Comparison of ENCODE assay signal across 1 cellular context in genomic region chr3:150376001-150376848, GRCh38.
TF ChIP-seq lines count a peak whose summit lies in the region.

No MANE protein-coding gene starts in this region.

TF ChIP-seq in K562, 482 proteins besides CTCF, POLR2A, EP300 and RAD21 (continued from another document and continues in another):
- TF ChIP-seq ELF2 (CRISPR knock-in tag; IDR thresholded peaks at IDR 0.05) (no peak), CHCHD3 (CRISPR knock-in tag; IDR thresholded peaks at IDR 0.05) (no peak), POLR2H (tag; IDR thresholded peaks at IDR 0.05; ENCODE audit: low read depth) (peak; percentile 63; the same call in 1 of the 2 replicates), CBX2 (IDR thresholded peaks at IDR 0.05; ENCODE audit: insufficient read depth, low read length, poor library complexity, severe bottlenecking) (no peak), ZNF174 (CRISPR knock-in tag; IDR thresholded peaks at IDR 0.05) (no peak), SIX5 (IDR thresholded peaks at IDR 0.05; ENCODE audit: borderline replicate concordance in 1 of 2, insufficient read depth in 1 of 2, low read depth in 1 of 2, low read length in 2 of 2) (no peak), SOX6 (IDR thresholded peaks at IDR 0.05) (peak; percentile 68), ZNF143 (CRISPR knock-in tag; IDR thresholded peaks at IDR 0.05) (no peak), CBFB (CRISPR knock-in tag; IDR thresholded peaks at IDR 0.05) (no peak), ZNF561 (CRISPR knock-in tag; conservative IDR thresholded peaks at IDR 0.05) (no peak), ZNF431 (CRISPR knock-in tag; IDR thresholded peaks at IDR 0.05) (no peak), ELF4 (CRISPR knock-in tag; IDR thresholded peaks at IDR 0.05) (no peak), RERE (CRISPR knock-in tag; IDR thresholded peaks at IDR 0.05; ENCODE audit: borderline replicate concordance) (no peak), ZNF740 (CRISPR knock-in tag; IDR thresholded peaks at IDR 0.05) (no peak), ZNF740 (tag; IDR thresholded peaks at IDR 0.05) (peak in 1 of 2 experiments; percentile 49; a peak in 1 of 4 replicates), MBD2 (IDR thresholded peaks at IDR 0.05; ENCODE audit: borderline replicate concordance, low read depth) (no peak), TCF3 (CRISPR knock-in tag; IDR thresholded peaks at IDR 0.05) (no peak), PHF8 (IDR thresholded peaks at IDR 0.05; ENCODE audit: borderline replicate concordance, low read length) (no peak), ZNF239 (CRISPR knock-in tag; IDR thresholded peaks at IDR 0.05) (peak; percentile 42; the same call in 1 of the 2 replicates), SMARCA5 (IDR thresholded peaks at IDR 0.05) (0 out of 2 replicates have a peak, but pooled peaks have one; percentile 44), COPS2 (conservative IDR thresholded peaks at IDR 0.05) (no peak), ETV6 (IDR thresholded peaks at IDR 0.05; ENCODE audit: borderline replicate concordance in 1 of 2, low read depth in 2 of 2, low read length in 1 of 2) (0 out of 4 replicates have a peak, but pooled peaks of 1 of the 2 experiments have one; percentile 46), ETV6 (CRISPR knock-in tag; IDR thresholded peaks at IDR 0.05; ENCODE audit: borderline replicate concordance) (no peak), LARP7 (IDR thresholded peaks at IDR 0.05) (no peak), ZNF217 (CRISPR knock-in tag; IDR thresholded peaks at IDR 0.05) (no peak), ZKSCAN3 (CRISPR knock-in tag; IDR thresholded peaks at IDR 0.05) (no peak), YBX1 (IDR thresholded peaks at IDR 0.05) (no peak), MAFF (IDR thresholded peaks at IDR 0.05; ENCODE audit: low read length) (no peak), RCOR1 (IDR thresholded peaks at IDR 0.05; ENCODE audit: borderline replicate concordance in 1 of 2, low read depth in 2 of 2, low read length in 2 of 2) (no peak)
- TF ChIP-seq, protein P1, sequence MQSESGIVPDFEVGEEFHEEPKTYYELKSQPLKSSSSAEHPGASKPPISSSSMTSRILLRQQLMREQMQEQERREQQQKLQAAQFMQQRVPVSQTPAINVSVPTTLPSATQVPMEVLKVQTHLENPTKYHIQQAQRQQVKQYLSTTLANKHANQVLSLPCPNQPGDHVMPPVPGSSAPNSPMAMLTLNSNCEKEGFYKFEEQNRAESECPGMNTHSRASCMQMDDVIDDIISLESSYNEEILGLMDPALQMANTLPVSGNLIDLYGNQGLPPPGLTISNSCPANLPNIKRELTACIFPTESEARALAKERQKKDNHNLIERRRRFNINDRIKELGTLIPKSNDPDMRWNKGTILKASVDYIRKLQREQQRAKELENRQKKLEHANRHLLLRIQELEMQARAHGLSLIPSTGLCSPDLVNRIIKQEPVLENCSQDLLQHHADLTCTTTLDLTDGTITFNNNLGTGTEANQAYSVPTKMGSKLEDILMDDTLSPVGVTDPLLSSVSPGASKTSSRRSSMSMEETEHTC (IDR thresholded peaks at IDR 0.05), result no peak
- TF ChIP-seq, protein P2, sequence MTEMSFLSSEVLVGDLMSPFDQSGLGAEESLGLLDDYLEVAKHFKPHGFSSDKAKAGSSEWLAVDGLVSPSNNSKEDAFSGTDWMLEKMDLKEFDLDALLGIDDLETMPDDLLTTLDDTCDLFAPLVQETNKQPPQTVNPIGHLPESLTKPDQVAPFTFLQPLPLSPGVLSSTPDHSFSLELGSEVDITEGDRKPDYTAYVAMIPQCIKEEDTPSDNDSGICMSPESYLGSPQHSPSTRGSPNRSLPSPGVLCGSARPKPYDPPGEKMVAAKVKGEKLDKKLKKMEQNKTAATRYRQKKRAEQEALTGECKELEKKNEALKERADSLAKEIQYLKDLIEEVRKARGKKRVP (CRISPR knock-in tag; IDR thresholded peaks at IDR 0.05), result peak; percentile 61; the same call in 1 of the 2 replicates
- TF ChIP-seq, protein P3, sequence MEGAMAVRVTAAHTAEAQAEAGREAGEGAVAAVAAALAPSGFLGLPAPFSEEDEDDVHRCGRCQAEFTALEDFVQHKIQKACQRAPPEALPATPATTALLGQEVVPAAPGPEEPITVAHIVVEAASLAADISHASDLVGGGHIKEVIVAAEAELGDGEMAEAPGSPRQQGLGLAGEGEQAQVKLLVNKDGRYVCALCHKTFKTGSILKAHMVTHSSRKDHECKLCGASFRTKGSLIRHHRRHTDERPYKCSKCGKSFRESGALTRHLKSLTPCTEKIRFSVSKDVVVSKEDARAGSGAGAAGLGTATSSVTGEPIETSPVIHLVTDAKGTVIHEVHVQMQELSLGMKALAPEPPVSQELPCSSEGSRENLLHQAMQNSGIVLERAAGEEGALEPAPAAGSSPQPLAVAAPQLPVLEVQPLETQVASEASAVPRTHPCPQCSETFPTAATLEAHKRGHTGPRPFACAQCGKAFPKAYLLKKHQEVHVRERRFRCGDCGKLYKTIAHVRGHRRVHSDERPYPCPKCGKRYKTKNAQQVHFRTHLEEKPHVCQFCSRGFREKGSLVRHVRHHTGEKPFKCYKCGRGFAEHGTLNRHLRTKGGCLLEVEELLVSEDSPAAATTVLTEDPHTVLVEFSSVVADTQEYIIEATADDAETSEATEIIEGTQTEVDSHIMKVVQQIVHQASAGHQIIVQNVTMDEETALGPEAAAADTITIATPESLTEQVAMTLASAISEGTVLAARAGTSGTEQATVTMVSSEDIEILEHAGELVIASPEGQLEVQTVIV (CRISPR knock-in tag; IDR thresholded peaks at IDR 0.05; ENCODE audit: borderline replicate concordance), result no peak; the same call in 1 of the 2 replicates
- TF ChIP-seq, protein P4, sequence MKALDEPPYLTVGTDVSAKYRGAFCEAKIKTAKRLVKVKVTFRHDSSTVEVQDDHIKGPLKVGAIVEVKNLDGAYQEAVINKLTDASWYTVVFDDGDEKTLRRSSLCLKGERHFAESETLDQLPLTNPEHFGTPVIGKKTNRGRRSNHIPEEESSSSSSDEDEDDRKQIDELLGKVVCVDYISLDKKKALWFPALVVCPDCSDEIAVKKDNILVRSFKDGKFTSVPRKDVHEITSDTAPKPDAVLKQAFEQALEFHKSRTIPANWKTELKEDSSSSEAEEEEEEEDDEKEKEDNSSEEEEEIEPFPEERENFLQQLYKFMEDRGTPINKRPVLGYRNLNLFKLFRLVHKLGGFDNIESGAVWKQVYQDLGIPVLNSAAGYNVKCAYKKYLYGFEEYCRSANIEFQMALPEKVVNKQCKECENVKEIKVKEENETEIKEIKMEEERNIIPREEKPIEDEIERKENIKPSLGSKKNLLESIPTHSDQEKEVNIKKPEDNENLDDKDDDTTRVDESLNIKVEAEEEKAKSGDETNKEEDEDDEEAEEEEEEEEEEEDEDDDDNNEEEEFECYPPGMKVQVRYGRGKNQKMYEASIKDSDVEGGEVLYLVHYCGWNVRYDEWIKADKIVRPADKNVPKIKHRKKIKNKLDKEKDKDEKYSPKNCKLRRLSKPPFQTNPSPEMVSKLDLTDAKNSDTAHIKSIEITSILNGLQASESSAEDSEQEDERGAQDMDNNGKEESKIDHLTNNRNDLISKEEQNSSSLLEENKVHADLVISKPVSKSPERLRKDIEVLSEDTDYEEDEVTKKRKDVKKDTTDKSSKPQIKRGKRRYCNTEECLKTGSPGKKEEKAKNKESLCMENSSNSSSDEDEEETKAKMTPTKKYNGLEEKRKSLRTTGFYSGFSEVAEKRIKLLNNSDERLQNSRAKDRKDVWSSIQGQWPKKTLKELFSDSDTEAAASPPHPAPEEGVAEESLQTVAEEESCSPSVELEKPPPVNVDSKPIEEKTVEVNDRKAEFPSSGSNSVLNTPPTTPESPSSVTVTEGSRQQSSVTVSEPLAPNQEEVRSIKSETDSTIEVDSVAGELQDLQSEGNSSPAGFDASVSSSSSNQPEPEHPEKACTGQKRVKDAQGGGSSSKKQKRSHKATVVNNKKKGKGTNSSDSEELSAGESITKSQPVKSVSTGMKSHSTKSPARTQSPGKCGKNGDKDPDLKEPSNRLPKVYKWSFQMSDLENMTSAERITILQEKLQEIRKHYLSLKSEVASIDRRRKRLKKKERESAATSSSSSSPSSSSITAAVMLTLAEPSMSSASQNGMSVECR (CRISPR knock-in tag; IDR thresholded peaks at IDR 0.05), result no peak
- TF ChIP-seq, protein P5, sequence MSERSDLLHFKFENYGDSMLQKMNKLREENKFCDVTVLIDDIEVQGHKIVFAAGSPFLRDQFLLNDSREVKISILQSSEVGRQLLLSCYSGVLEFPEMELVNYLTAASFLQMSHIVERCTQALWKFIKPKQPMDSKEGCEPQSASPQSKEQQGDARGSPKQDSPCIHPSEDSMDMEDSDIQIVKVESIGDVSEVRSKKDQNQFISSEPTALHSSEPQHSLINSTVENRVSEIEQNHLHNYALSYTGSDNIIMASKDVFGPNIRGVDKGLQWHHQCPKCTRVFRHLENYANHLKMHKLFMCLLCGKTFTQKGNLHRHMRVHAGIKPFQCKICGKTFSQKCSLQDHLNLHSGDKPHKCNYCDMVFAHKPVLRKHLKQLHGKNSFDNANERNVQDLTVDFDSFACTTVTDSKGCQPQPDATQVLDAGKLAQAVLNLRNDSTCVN (CRISPR knock-in tag; IDR thresholded peaks at IDR 0.05), result no peak
- TF ChIP-seq, protein P6, sequence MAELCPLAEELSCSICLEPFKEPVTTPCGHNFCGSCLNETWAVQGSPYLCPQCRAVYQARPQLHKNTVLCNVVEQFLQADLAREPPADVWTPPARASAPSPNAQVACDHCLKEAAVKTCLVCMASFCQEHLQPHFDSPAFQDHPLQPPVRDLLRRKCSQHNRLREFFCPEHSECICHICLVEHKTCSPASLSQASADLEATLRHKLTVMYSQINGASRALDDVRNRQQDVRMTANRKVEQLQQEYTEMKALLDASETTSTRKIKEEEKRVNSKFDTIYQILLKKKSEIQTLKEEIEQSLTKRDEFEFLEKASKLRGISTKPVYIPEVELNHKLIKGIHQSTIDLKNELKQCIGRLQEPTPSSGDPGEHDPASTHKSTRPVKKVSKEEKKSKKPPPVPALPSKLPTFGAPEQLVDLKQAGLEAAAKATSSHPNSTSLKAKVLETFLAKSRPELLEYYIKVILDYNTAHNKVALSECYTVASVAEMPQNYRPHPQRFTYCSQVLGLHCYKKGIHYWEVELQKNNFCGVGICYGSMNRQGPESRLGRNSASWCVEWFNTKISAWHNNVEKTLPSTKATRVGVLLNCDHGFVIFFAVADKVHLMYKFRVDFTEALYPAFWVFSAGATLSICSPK (IDR thresholded peaks at IDR 0.05; ENCODE audit: borderline replicate concordance), result no peak
- TF ChIP-seq, protein P7, sequence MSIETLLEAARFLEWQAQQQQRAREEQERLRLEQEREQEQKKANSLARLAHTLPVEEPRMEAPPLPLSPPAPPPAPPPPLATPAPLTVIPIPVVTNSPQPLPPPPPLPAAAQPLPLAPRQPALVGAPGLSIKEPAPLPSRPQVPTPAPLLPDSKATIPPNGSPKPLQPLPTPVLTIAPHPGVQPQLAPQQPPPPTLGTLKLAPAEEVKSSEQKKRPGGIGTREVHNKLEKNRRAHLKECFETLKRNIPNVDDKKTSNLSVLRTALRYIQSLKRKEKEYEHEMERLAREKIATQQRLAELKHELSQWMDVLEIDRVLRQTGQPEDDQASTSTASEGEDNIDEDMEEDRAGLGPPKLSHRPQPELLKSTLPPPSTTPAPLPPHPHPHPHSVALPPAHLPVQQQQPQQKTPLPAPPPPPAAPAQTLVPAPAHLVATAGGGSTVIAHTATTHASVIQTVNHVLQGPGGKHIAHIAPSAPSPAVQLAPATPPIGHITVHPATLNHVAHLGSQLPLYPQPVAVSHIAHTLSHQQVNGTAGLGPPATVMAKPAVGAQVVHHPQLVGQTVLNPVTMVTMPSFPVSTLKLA (conservative IDR thresholded peaks at IDR 0.05), result peak; percentile 18 to 40; a peak in 1 of 4 replicates
- TF ChIP-seq, protein P8, sequence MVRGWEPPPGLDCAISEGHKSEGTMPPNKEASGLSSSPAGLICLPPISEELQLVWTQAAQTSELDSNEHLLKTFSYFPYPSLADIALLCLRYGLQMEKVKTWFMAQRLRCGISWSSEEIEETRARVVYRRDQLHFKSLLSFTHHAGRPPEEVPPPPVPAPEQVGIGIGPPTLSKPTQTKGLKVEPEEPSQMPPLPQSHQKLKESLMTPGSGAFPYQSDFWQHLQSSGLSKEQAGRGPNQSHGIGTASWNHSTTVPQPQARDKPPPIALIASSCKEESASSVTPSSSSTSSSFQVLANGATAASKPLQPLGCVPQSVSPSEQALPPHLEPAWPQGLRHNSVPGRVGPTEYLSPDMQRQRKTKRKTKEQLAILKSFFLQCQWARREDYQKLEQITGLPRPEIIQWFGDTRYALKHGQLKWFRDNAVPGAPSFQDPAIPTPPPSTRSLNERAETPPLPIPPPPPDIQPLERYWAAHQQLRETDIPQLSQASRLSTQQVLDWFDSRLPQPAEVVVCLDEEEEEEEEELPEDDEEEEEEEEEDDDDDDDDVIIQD (CRISPR knock-in tag; IDR thresholded peaks at IDR 0.05), result no peak
